Comparison of ENCODE assay signal across 19 cellular contexts in genomic region chr7:159121068-159121467, GRCh38. TPM values are rescaled to one million over a fixed set of nuclear protein-coding genes. Genes with fewer than 3 reads are reported as not detected.
DNase-seq lines count a peak whose midpoint lies in the region; ATAC-seq and TF ChIP-seq lines count a peak whose summit lies in the region.
"Had no signal": no experiment of that assay in that cellular context is flagged by ENCODE, and none has a peak within 500 bp of the region (broad histone marks: within the 10 kb centered on the region; RNA-seq: fewer than 3 reads in every experiment).

No MANE protein-coding gene starts in this region.

- H3K9ac ChIP-seq in endodermal cell (ENCODE audit: extremely low read depth, low read length, poor library complexity, severe bottlenecking): no peak overlapping the region
- H3K9ac ChIP-seq: BLaER1 had no signal

- H3K36me3 ChIP-seq in left ventricle myocardium inferior (no peaks in the 10 kb centered on the region), endodermal cell (ENCODE audit: control insufficient read depth, insufficient read depth, low read length) (no peaks in the 10 kb centered on the region)
- H3K36me3 ChIP-seq: BLaER1 had no signal

- peak; percentile 17 for DNase-seq in activated effector memory CD4-positive, alpha-beta T cell treated with anti-CD3 and anti-CD28 coated beads, Interleukin-2, amount 50 U/mL, for 16 hours
- DNase-seq in activated effector memory CD4-positive, alpha-beta T cell treated with Interleukin-2 at 50 U/mL for 16 hours: no peak
- DNase-seq in left ventricle myocardium superior (peak; percentile 10), left ventricle myocardium inferior (no peak), endodermal cell (peak; percentile 33), posterior vena cava (ENCODE audit: low spot score) (peak; percentile 14)
- DNase-seq in activated CD4-positive, alpha-beta T cell treated with anti-CD3 and anti-CD28 coated beads, Interleukin-2, amount 50 U/mL, for 48 hours: no peak
- DNase-seq in stimulated activated CD4-positive, alpha-beta T cell treated with anti-CD3 and anti-CD28 coated beads, Interleukin-15, amount 100 ng/mL, for 24 hours: no peak
- DNase-seq: 8988T; CD4-positive, alpha-beta memory T cell; DMS153; DMS79; GDM1 had no signal

- no peaks in the 10 kb centered on the region for H3K27me3 Mint-ChIP-seq in endodermal cell (ENCODE audit: insufficient read depth)

- H3K4me3 Mint-ChIP-seq in endodermal cell: no peak overlapping the region
- H3K4me3 Mint-ChIP-seq: CD14-positive monocyte, GM23338 had no signal

- H3K27me3 ChIP-seq in left ventricle myocardium inferior (ENCODE audit: low read depth) (no peaks in the 10 kb centered on the region), endodermal cell (ENCODE audit: control insufficient read depth, insufficient read depth, low read length, poor library complexity, severe bottlenecking) (no peaks in the 10 kb centered on the region)

- H3K9me3 ChIP-seq in left ventricle myocardium inferior (replicated peaks) (peaks cover 4% of the 10 kb centered on the region), endodermal cell (ENCODE audit: control insufficient read depth, low read length) (no peaks in the 10 kb centered on the region)
- H3K9me3 ChIP-seq: BLaER1 had no signal

- H3K27ac ChIP-seq in left ventricle myocardium inferior (replicated peaks): no peak overlapping the region
- no peak overlapping the region for H3K27ac ChIP-seq in endodermal cell (ENCODE audit: low read depth, low read length)
- H3K27ac ChIP-seq: BLaER1 had no signal

- no peaks in the 10 kb centered on the region for H3K9me3 Mint-ChIP-seq in endodermal cell

- 80% methylated on average over 9 of the region's 9 CpGs; no CpG with 5 or more reads in 1 of the 2 experiments for WGBS in endodermal cell (ENCODE audit: insufficient coverage in 1 of 2, insufficient read length in 1 of 2), 2 experiments

- H3K4me1 ChIP-seq in left ventricle myocardium inferior (peaks cover 2% of the 10 kb centered on the region), endodermal cell (ENCODE audit: control insufficient read depth, insufficient read depth, low read length) (peaks cover under 1% of the 10 kb centered on the region)

- intact Hi-C loops in left ventricle myocardium superior (cut with micrococcal nuclease): no loop called here
- intact Hi-C loops in left ventricle myocardium inferior (cut with micrococcal nuclease): no loop called here
- intact Hi-C loops in posterior vena cava (cut with DNase I): no loop called here

- no peak for ATAC-seq in left ventricle myocardium superior
- ATAC-seq: GM23338, HepG2 had no signal

- H3K4me3 ChIP-seq in left ventricle myocardium inferior: no peak overlapping the region
- no peak overlapping the region for H3K4me3 ChIP-seq in endodermal cell (ENCODE audit: low read length)
- H3K4me3 ChIP-seq: BLaER1, GM23338 had no signal

- no peaks in the 10 kb centered on the region for H3K36me3 Mint-ChIP-seq in endodermal cell (ENCODE audit: low read depth)
- H3K36me3 Mint-ChIP-seq: CD14-positive monocyte; CD4-positive, alpha-beta memory T cell had no signal

- peaks cover 6% of the 10 kb centered on the region for H3K4me1 Mint-ChIP-seq in endodermal cell
- H3K4me1 Mint-ChIP-seq: CD14-positive monocyte; CD4-positive, alpha-beta memory T cell; GM23338 had no signal

- H3K27ac Mint-ChIP-seq in endodermal cell: no peak overlapping the region
- H3K27ac Mint-ChIP-seq: CD14-positive monocyte; CD4-positive, alpha-beta memory T cell; GM23338 had no signal

- no peak for TF ChIP-seq CTCF in left ventricle myocardium inferior (IDR thresholded peaks at IDR 0.05; ENCODE audit: borderline replicate concordance)
- TF ChIP-seq CTCF in endodermal cell (conservative IDR thresholded peaks at IDR 0.05): no peak

RNA-seq across cellular contexts. Expression of gene VIPR2, which starts 23.6 kb away (rescaled TPM):
- total RNA-seq in left ventricle myocardium superior: 21.3 TPM
- 17.5 TPM for total RNA-seq in left ventricle myocardium inferior
- total RNA-seq in endodermal cell: 1 to 10 TPM in 1 of 2 donors, under 1 TPM in 1; 0.64 to 1.8 TPM
- polyA plus RNA-seq in endodermal cell (2013, experiment 1 of 2): 0.57 TPM
- 0.41 TPM for polyA plus RNA-seq in endodermal cell (2013, experiment 2 of 2)
- total RNA-seq in posterior vena cava: 1 to 10 TPM; 5.0 to 7.6 TPM
- total RNA-seq: A673, HepG2 had no signal
- polyA plus RNA-seq: AG04450, CD14-positive monocyte, HepG2 had no signal

Comparison
In these comparisons a context has a peak if more than half of its experiments do, and no peak if none do; other contexts are left out.
1. DNase-seq: peak in activated effector memory CD4-positive, alpha-beta T cell treated with anti-CD3 and anti-CD28 coated beads, Interleukin-2, amount 50 U/mL, for 16 hours (single experiment), left ventricle myocardium superior (single experiment), endodermal cell (single experiment) and posterior vena cava (single experiment); none in activated effector memory CD4-positive, alpha-beta T cell treated with Interleukin-2 at 50 U/mL for 16 hours (single experiment), left ventricle myocardium inferior (single experiment), activated CD4-positive, alpha-beta T cell treated with anti-CD3 and anti-CD28 coated beads, Interleukin-2, amount 50 U/mL, for 48 hours (0 of 2) and stimulated activated CD4-positive, alpha-beta T cell treated with anti-CD3 and anti-CD28 coated beads, Interleukin-15, amount 100 ng/mL, for 24 hours (single experiment).